9 cellular contexts compared by ENCODE assay signal in the genomic region with DNA sequence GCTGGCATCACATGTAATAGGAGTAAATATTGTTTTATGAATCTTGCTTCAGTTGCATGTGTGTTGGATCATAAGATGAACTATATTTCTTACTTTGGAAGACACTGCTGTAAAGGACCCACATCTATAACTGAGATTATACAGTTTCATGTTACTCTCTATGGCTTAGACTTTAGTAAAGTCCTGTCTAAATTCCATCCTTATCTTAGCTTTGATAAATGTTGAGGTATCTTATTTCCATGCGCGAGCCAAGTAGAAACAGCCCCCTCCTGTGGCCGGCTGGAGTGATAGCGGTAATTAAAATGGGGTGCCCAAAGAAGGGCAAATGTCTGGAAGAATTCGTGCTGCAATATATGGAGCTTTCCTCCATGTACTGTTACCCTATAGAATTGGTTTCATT. TPM values are rescaled to one million over a fixed set of nuclear protein-coding genes. Genes with fewer than 3 reads are reported as not detected.
DNase-seq lines count a peak whose midpoint lies in the region; ATAC-seq and TF ChIP-seq lines count a peak whose summit lies in the region.
"Had no signal": no experiment of that assay in that cellular context is flagged by ENCODE, and none has a peak within 500 bp of the region (broad histone marks: within the 10 kb centered on the region; RNA-seq: fewer than 3 reads in every experiment).

No MANE protein-coding gene starts in this region.

- no peak overlapping the region for H3K27ac ChIP-seq in CD4-positive, alpha-beta memory T cell (ENCODE audit: low read depth, low read length)
- H3K27ac ChIP-seq in HEK293 (ENCODE audit: extremely low read depth, low read depth, low read length) (no peak overlapping the region), VCaP (peak overlapping the region; percentile 68), esophagus squamous epithelium (no peak overlapping the region)

- H3K36me3 Mint-ChIP-seq in CD4-positive, alpha-beta memory T cell: peaks cover 0 to 4% of the 10 kb centered on the region in 2 donors

- peaks cover 0 to 2% (median under 1%) of the 10 kb centered on the region in 4 donors for H3K4me1 Mint-ChIP-seq in CD4-positive, alpha-beta memory T cell

- H3K27me3 Mint-ChIP-seq in CD4-positive, alpha-beta memory T cell: peaks cover 0 to 9% of the 10 kb centered on the region in 2 donors

- H3K27me3 ChIP-seq in CD4-positive, alpha-beta memory T cell (ENCODE audit: insufficient read depth, low read length): no peaks in the 10 kb centered on the region
- peaks cover 0 to 9% (median 0%) of the 10 kb centered on the region in 4 donors for H3K27me3 ChIP-seq in esophagus squamous epithelium

- POLR2A ChIA-PET in CD4-positive, alpha-beta memory T cell (lab: Charles Lee; ENCODE audit: partially characterized antibody): interaction anchor here (1.0 kb wide), 1 partner anchor 198 kb away, joined by 6 read pairs; no protein-coding TSS in a partner anchor
- POLR2A ChIA-PET in HEK293 (lab: Yijun Ruan, JAX): interaction anchor here (1.4 kb wide), 1 partner anchor 72 kb away, joined by 6 read pairs; a partner anchor contains a TSS

- H3K9me3 Mint-ChIP-seq in CD4-positive, alpha-beta memory T cell: peaks cover 0 to 8% (median under 1%) of the 10 kb centered on the region in 8 donors

- 51 to 68% methylated on average over 5 of the region's 5 CpGs for WGBS in esophagus squamous epithelium, 2 donors

- no peaks in the 10 kb centered on the region for H3K4me1 ChIP-seq in CD4-positive, alpha-beta memory T cell (ENCODE audit: insufficient read depth, low read length)
- peaks cover 2% of the 10 kb centered on the region; the same call in 1 of the 2 replicates for H3K4me1 ChIP-seq in HEK293 (ENCODE audit: control insufficient read depth, insufficient read depth, low read length)
- H3K4me1 ChIP-seq in esophagus squamous epithelium: no peaks in the 10 kb centered on the region

- ATAC-seq in GM18858 (IDR thresholded peaks at IDR 0.05; ENCODE audit: unreplicated experiment) (no peak), GM18505 (IDR thresholded peaks at IDR 0.05; ENCODE audit: unreplicated experiment) (no peak)

- intact Hi-C loops in CD4-positive, alpha-beta memory T cell (cut with micrococcal nuclease): loop anchor here (1.0 to 10.0 kb wide), 4 partner anchors 73 to 198 kb away; a partner anchor contains a TSS
- intact Hi-C loops in esophagus squamous epithelium (cut with DNase I): no loop called here

- TF ChIP-seq CTCF in HEK293 (tag by site-specific recombination; IDR thresholded peaks at IDR 0.05) (no peak), VCaP (conservative IDR thresholded peaks at IDR 0.05) (peak; percentile 67), esophagus squamous epithelium (IDR thresholded peaks at IDR 0.05) (peak in 5 of 6 experiments; percentile 31 to 62 (median 41))

- no peak for TF ChIP-seq POLR2A in esophagus squamous epithelium (IDR thresholded peaks at IDR 0.05)
- no peak for TF ChIP-seq POLR2A in GM18505 (IDR thresholded peaks at IDR 0.05; ENCODE audit: borderline replicate concordance, extremely low read depth, insufficient read depth, insufficient read length)

- no peak overlapping the region for H3K4me3 ChIP-seq in CD4-positive, alpha-beta memory T cell (ENCODE audit: low read length in 2 of 2)
- H3K4me3 ChIP-seq in HEK293 (ENCODE audit: low read depth, low read length) (no peak overlapping the region), esophagus squamous epithelium (no peak overlapping the region)

- no peaks in the 10 kb centered on the region for H3K36me3 ChIP-seq in CD4-positive, alpha-beta memory T cell (ENCODE audit: insufficient read depth, low read length)
- no peaks in the 10 kb centered on the region for H3K36me3 ChIP-seq in HEK293 (ENCODE audit: control insufficient read depth in 2 of 2, insufficient read depth in 1 of 2, low read length in 2 of 2)
- no peaks in the 10 kb centered on the region for H3K36me3 ChIP-seq in esophagus squamous epithelium

- CTCF ChIA-PET in CD4-positive, alpha-beta memory T cell (lab: Charles Lee; ENCODE audit: partially characterized antibody): interaction anchor here (0.6 to 9.8 kb wide), 40 partner anchors 10 to 383 kb away, joined by 3 to 305 read pairs (median 6); a partner anchor contains a TSS
- CTCF ChIA-PET in HEK293 (lab: Yijun Ruan, JAX): interaction anchor here (0.6 to 6.1 kb wide), 31 partner anchors 9 to 382 kb away, joined by 3 to 119 read pairs (median 3); a partner anchor contains a TSS

- no peaks in the 10 kb centered on the region for H3K9me3 ChIP-seq in CD4-positive, alpha-beta memory T cell (ENCODE audit: control insufficient read depth in 1 of 2, low read length in 2 of 2)
- H3K9me3 ChIP-seq in HEK293 (ENCODE audit: control insufficient read depth, insufficient read depth, low read depth, low read length) (no peaks in the 10 kb centered on the region), esophagus squamous epithelium (no peaks in the 10 kb centered on the region)

- H3K4me3 Mint-ChIP-seq in CD4-positive, alpha-beta memory T cell: no peak overlapping the region

- H3K27ac Mint-ChIP-seq in CD4-positive, alpha-beta memory T cell: no peak overlapping the region

- peak in 4 of 5 donors; percentile 24 to 49 (median 32) for DNase-seq in CD4-positive, alpha-beta memory T cell
- DNase-seq in esophagus squamous epithelium (lab: John Stamatoyannopoulos, UW): no peak
- peak; percentile 2 for DNase-seq in smooth muscle cell of the brain vasculature (ENCODE audit: low read depth, low spot score)
- no peak for DNase-seq in NCI-H2029 treated with DMSO at 0.1 percent for 48 hours (lab: John Stamatoyannopoulos, UW)

TF ChIP-seq in HEK293, 187 proteins besides CTCF, POLR2A, EP300 and RAD21 (continues in another document):
- TF ChIP-seq BCL11B (tag by site-specific recombination; IDR thresholded peaks at IDR 0.05; ENCODE audit: low read depth): no peak
- 0 out of 2 replicates have a peak, but pooled peaks have one; percentile 27 for TF ChIP-seq ZNF24 (tag by site-specific recombination; IDR thresholded peaks at IDR 0.05)
- peak; percentile 40 for TF ChIP-seq ZBTB8A (tag by site-specific recombination; IDR thresholded peaks at IDR 0.05)
- peak; percentile 66; the same call in 1 of the 2 replicates for TF ChIP-seq ZXDB (tag by site-specific recombination; IDR thresholded peaks at IDR 0.05)
- TF ChIP-seq ZBTB17 (tag by site-specific recombination; IDR thresholded peaks at IDR 0.05): peak; percentile 32; the same call in 1 of the 2 replicates
- peak; percentile 46; the same call in 1 of the 2 replicates for TF ChIP-seq ZEB2 (tag by site-specific recombination; IDR thresholded peaks at IDR 0.05)
- TF ChIP-seq ZNF600 (tag by site-specific recombination; IDR thresholded peaks at IDR 0.05): peak; percentile 63
- no peak for TF ChIP-seq ZNF292 (tag by site-specific recombination; IDR thresholded peaks at IDR 0.05; ENCODE audit: borderline replicate concordance, low read depth)
- peak; percentile 69; the same call in 1 of the 2 replicates for TF ChIP-seq ZSCAN30 (tag by site-specific recombination; IDR thresholded peaks at IDR 0.05)
- TF ChIP-seq TCF7L2 (IDR thresholded peaks at IDR 0.05; ENCODE audit: borderline replicate concordance, low read depth, low read length): peak; percentile 31; the same call in 1 of the 2 replicates
- no peak for TF ChIP-seq RBAK (tag by site-specific recombination; IDR thresholded peaks at IDR 0.05)
- TF ChIP-seq ZNF843 (tag by site-specific recombination; IDR thresholded peaks at IDR 0.05): peak; percentile 81
- TF ChIP-seq ZNF133 (tag by site-specific recombination; IDR thresholded peaks at IDR 0.05): peak; percentile 90
- TF ChIP-seq ZNF792 (tag by site-specific recombination; IDR thresholded peaks at IDR 0.05): no peak
- TF ChIP-seq ZNF660 (tag by site-specific recombination; IDR thresholded peaks at IDR 0.05): 0 out of 2 replicates have a peak, but pooled peaks have one; percentile 46
- TF ChIP-seq, protein P1, sequence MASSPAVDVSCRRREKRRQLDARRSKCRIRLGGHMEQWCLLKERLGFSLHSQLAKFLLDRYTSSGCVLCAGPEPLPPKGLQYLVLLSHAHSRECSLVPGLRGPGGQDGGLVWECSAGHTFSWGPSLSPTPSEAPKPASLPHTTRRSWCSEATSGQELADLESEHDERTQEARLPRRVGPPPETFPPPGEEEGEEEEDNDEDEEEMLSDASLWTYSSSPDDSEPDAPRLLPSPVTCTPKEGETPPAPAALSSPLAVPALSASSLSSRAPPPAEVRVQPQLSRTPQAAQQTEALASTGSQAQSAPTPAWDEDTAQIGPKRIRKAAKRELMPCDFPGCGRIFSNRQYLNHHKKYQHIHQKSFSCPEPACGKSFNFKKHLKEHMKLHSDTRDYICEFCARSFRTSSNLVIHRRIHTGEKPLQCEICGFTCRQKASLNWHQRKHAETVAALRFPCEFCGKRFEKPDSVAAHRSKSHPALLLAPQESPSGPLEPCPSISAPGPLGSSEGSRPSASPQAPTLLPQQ (tag by site-specific recombination; IDR thresholded peaks at IDR 0.05): peak; percentile 67; the same call in 1 of the 2 replicates
- peak; percentile 43; the same call in 1 of the 2 replicates for TF ChIP-seq ZNF335 (tag by site-specific recombination; conservative IDR thresholded peaks at IDR 0.05)
- TF ChIP-seq ZNF366 (tag by site-specific recombination; conservative IDR thresholded peaks at IDR 0.05): peak; percentile 51; the same call in 1 of the 2 replicates
- TF ChIP-seq WT1 (tag by site-specific recombination; IDR thresholded peaks at IDR 0.05): 0 out of 2 replicates have a peak, but pooled peaks have one; percentile 13
- peak; percentile 37; the same call in 1 of the 2 replicates for TF ChIP-seq OVOL3 (tag by site-specific recombination; IDR thresholded peaks at IDR 0.05)
- TF ChIP-seq, protein P2, sequence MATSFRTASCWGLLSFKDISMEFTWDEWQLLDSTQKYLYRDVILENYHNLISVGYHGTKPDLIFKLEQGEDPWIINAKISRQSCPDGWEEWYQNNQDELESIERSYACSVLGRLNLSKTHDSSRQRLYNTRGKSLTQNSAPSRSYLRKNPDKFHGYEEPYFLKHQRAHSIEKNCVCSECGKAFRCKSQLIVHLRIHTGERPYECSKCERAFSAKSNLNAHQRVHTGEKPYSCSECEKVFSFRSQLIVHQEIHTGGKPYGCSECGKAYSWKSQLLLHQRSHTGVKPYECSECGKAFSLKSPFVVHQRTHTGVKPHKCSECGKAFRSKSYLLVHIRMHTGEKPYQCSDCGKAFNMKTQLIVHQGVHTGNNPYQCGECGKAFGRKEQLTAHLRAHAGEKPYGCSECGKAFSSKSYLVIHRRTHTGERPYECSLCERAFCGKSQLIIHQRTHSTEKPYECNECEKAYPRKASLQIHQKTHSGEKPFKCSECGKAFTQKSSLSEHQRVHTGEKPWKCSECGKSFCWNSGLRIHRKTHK (tag by site-specific recombination; IDR thresholded peaks at IDR 0.05): no peak

RNA-seq across cellular contexts. Expression of a gene that starts 43.0 kb away (rescaled TPM):
- not detected for total RNA-seq in CD4-positive, alpha-beta memory T cell
- not detected for polyA plus RNA-seq in CD4-positive, alpha-beta memory T cell
- under 1 TPM in 1 of 4 donors, not detected in 3; 0.19 TPM for total RNA-seq in esophagus squamous epithelium
- total RNA-seq: pulmonary artery endothelial cell had no signal

RNA-seq across cellular contexts. Expression of a gene that starts 57.1 kb away (rescaled TPM):
- total RNA-seq in CD4-positive, alpha-beta memory T cell: not detected
- not detected for polyA plus RNA-seq in CD4-positive, alpha-beta memory T cell
- 10 to 100 TPM; 20.3 to 50.9 (median 34.9) TPM for total RNA-seq in esophagus squamous epithelium

Comparison
In these comparisons a context has a peak if more than half of its experiments do, and no peak if none do; other contexts are left out.
1. DNase-seq: peak in CD4-positive, alpha-beta memory T cell (4 of 5) and smooth muscle cell of the brain vasculature (single experiment); none in esophagus squamous epithelium (single experiment) and NCI-H2029 treated with DMSO at 0.1 percent for 48 hours (single experiment).
2. RNA of a gene that starts 57.1 kb away (total RNA-seq): 20.3 to 50.9 TPM in esophagus squamous epithelium; not detected in CD4-positive, alpha-beta memory T cell; every median in the first group is over 10 times any median in the second.